ENCODE assay signal across 8 cellular contexts in genomic region chr18:28175930-28176673, GRCh38. TPM values are rescaled to one million over a fixed set of nuclear protein-coding genes. Genes with fewer than 3 reads are reported as not detected.
DNase-seq lines count a peak whose midpoint lies in the region; ATAC-seq and TF ChIP-seq lines count a peak whose summit lies in the region.

No MANE protein-coding gene starts in this region.

- peaks cover 0 to 29% (median 18%) of the 10 kb centered on the region in 4 donors for H3K4me1 ChIP-seq in sigmoid colon

- DNase-seq in COLO829 (ENCODE audit: low spot score) (peak; percentile 14), hepatic stellate cell (ENCODE audit: low spot score) (peak; percentile 39), sigmoid colon (no peak)
- DNase-seq in Jurkat, Clone E6-1 (ENCODE audit: low read depth, low spot score), result no peak
- no peak for DNase-seq in activated T-helper 2 cell treated with anti-CD3 and anti-CD28 coated beads, Interferon-gamma antibody, Interleukin-2, Interleukin-4, amounts not matched to agents 10 μg/mL and 5 μg/mL and 100 μg/mL, durations not matched to agents 14 hours and 24 hours and 36 hours (ENCODE audit: low spot score)

- 1 to 6% methylated on average over 40 of the region's 40 CpGs for WGBS in sigmoid colon, 2 donors

- peaks cover 5% of the 10 kb centered on the region for H3K36me3 Mint-ChIP-seq in activated T-helper 2 cell treated with anti-CD3 and anti-CD28 coated beads, Interferon-gamma antibody, Interleukin-2, Interleukin-4, amounts not matched to agents 10 μg/mL and 5 μg/mL and 100 μg/mL, durations not matched to agents 14 hours and 24 hours and 36 hours (ENCODE audit: low read depth)

- no peaks in the 10 kb centered on the region for H3K36me3 ChIP-seq in sigmoid colon

- no peak overlapping the region for H3K27ac Mint-ChIP-seq in activated T-helper 2 cell treated with anti-CD3 and anti-CD28 coated beads, Interferon-gamma antibody, Interleukin-2, Interleukin-4, amounts not matched to agents 10 μg/mL and 5 μg/mL and 100 μg/mL, durations not matched to agents 14 hours and 24 hours and 36 hours

- no peak for TF ChIP-seq CTCF in sigmoid colon (IDR thresholded peaks at IDR 0.05)

- H3K4me3 ChIP-seq in Jurkat, Clone E6-1 (ENCODE audit: low read length), result peak overlapping the region; percentile 68
- peak overlapping the region; percentile 18 to 70 (median 56) for H3K4me3 ChIP-seq in sigmoid colon

- peaks cover 19 to 58% (median 31%) of the 10 kb centered on the region in 3 donors for H3K27me3 ChIP-seq in sigmoid colon

- no peak for TF ChIP-seq POLR2A in sigmoid colon (IDR thresholded peaks at IDR 0.05)

- TF ChIP-seq EP300 in sigmoid colon (IDR thresholded peaks at IDR 0.05), result no peak

- peaks cover 40% of the 10 kb centered on the region for H3K27me3 Mint-ChIP-seq in activated T-helper 2 cell treated with anti-CD3 and anti-CD28 coated beads, Interferon-gamma antibody, Interleukin-2, Interleukin-4, amounts not matched to agents 10 μg/mL and 5 μg/mL and 100 μg/mL, durations not matched to agents 14 hours and 24 hours and 36 hours (ENCODE audit: low read depth)

- peak overlapping the region; percentile 69 for H3K4me3 Mint-ChIP-seq in activated T-helper 2 cell treated with anti-CD3 and anti-CD28 coated beads, Interferon-gamma antibody, Interleukin-2, Interleukin-4, amounts not matched to agents 10 μg/mL and 5 μg/mL and 100 μg/mL, durations not matched to agents 14 hours and 24 hours and 36 hours (ENCODE audit: low read depth)

- peak overlapping the region; percentile 22 to 81 (median 56) for H3K27ac ChIP-seq in sigmoid colon

- no peaks in the 10 kb centered on the region for H3K9me3 ChIP-seq in sigmoid colon

- no peaks in the 10 kb centered on the region for H3K9me3 Mint-ChIP-seq in activated T-helper 2 cell treated with anti-CD3 and anti-CD28 coated beads, Interferon-gamma antibody, Interleukin-2, Interleukin-4, amounts not matched to agents 10 μg/mL and 5 μg/mL and 100 μg/mL, durations not matched to agents 14 hours and 24 hours and 36 hours

- intact Hi-C loops in activated T-helper 2 cell treated with anti-CD3 and anti-CD28 coated beads, Interferon-gamma antibody, Interleukin-2, Interleukin-4, amounts not matched to agents 10 μg/mL and 5 μg/mL and 100 μg/mL, durations not matched to agents 14 hours and 24 hours and 36 hours (cut with micrococcal nuclease), result no loop called here
- intact Hi-C loops in sigmoid colon (cut with DNase I), result no loop called here

- peaks cover 4% of the 10 kb centered on the region for H3K4me1 Mint-ChIP-seq in activated T-helper 2 cell treated with anti-CD3 and anti-CD28 coated beads, Interferon-gamma antibody, Interleukin-2, Interleukin-4, amounts not matched to agents 10 μg/mL and 5 μg/mL and 100 μg/mL, durations not matched to agents 14 hours and 24 hours and 36 hours (ENCODE audit: low read depth)

- no peak for ATAC-seq in GM21619 (IDR thresholded peaks at IDR 0.05; ENCODE audit: unreplicated experiment)
- ATAC-seq in HG03159 (IDR thresholded peaks at IDR 0.05; ENCODE audit: unreplicated experiment), result no peak
- no peak for ATAC-seq in GM19035 (IDR thresholded peaks at IDR 0.05; ENCODE audit: unreplicated experiment)

RNA-seq across cellular contexts. Expression of gene CDH2, which starts 0.8 kb away (rescaled TPM):
- polyA plus RNA-seq in Jurkat, Clone E6-1 (2012; ENCODE audit: insufficient read depth, insufficient read length), result 12.9 TPM
- total RNA-seq in activated T-helper 2 cell treated with anti-CD3 and anti-CD28 coated beads, Interferon-gamma antibody, Interleukin-2, Interleukin-4, amounts not matched to agents 10 μg/mL and 5 μg/mL and 100 μg/mL, durations not matched to agents 14 hours and 24 hours and 36 hours, result 0.07 TPM in 1 of 2 replicates, not detected in the other
- total RNA-seq in sigmoid colon, result 1 to 10 TPM; 4.9 to 8.2 (median 6.4) TPM
- 1 to 10 TPM in 1 of 3 donors, under 1 TPM in 1, not detected in 1; under 0.01 to 1.5 TPM for polyA plus RNA-seq in sigmoid colon

Comparison
In these comparisons a context has a peak if more than half of its experiments do, and no peak if none do; other contexts are left out.
1. DNase-seq: peak in COLO829 (single experiment) and hepatic stellate cell (single experiment); none in Jurkat, Clone E6-1 (single experiment), activated T-helper 2 cell treated with anti-CD3 and anti-CD28 coated beads, Interferon-gamma antibody, Interleukin-2, Interleukin-4, amounts not matched to agents 10 μg/mL and 5 μg/mL and 100 μg/mL, durations not matched to agents 14 hours and 24 hours and 36 hours (single experiment) and sigmoid colon (single experiment).